8 cellular contexts compared by ENCODE assay signal in genomic region chr13:91017031-91017668, GRCh38.
DNase-seq lines count a peak whose midpoint lies in the region; ATAC-seq and TF ChIP-seq lines count a peak whose summit lies in the region.

No MANE protein-coding gene starts in this region.

- DNase-seq in DMS 273 treated with DMSO at 0.1 percent for 48 hours (lab: John Stamatoyannopoulos, UW), result peak; percentile 3
- DNase-seq in NCI-H146 treated with DMSO at 0.1 percent for 48 hours (lab: John Stamatoyannopoulos, UW; ENCODE audit: unreplicated experiment), result peak; percentile 67
- DNase-seq in left cardiac atrium, result no peak
- DNase-seq in stimulated activated CD4-positive, alpha-beta T cell treated with anti-CD3 and anti-CD28 coated beads, Interleukin-1b, Interleukin-23, amount 100 ng/mL, for 48 hours, result peak; percentile 26
- no peak for DNase-seq in cerebellar nuclear complex (lab: John Stamatoyannopoulos, UW)

- TF ChIP-seq CTCF in VCaP (conservative IDR thresholded peaks at IDR 0.05), result peak; percentile 90

- H3K27ac ChIP-seq in VCaP, result no peak overlapping the region

- ATAC-seq in GM18870 (IDR thresholded peaks at IDR 0.05; ENCODE audit: unreplicated experiment) (peak; percentile 80), HG02981 (IDR thresholded peaks at IDR 0.05; ENCODE audit: unreplicated experiment) (peak; percentile 99), left cardiac atrium (peak; percentile 38 to 50)

- intact Hi-C loops in left cardiac atrium (cut with DNase I), result no loop called here

Comparison
In these comparisons a context has a peak if more than half of its experiments do, and no peak if none do; other contexts are left out.
1. DNase-seq: peak in DMS 273 treated with DMSO at 0.1 percent for 48 hours (single experiment), NCI-H146 treated with DMSO at 0.1 percent for 48 hours (single experiment) and stimulated activated CD4-positive, alpha-beta T cell treated with anti-CD3 and anti-CD28 coated beads, Interleukin-1b, Interleukin-23, amount 100 ng/mL, for 48 hours (single experiment); none in left cardiac atrium (single experiment) and cerebellar nuclear complex (0 of 2).
2. ATAC-seq: peak in every context shown above with its lines; median percentile 99 in HG02981; 80 in GM18870; 44 in left cardiac atrium.